8 cellular contexts compared by ENCODE assay signal in the genomic region with DNA sequence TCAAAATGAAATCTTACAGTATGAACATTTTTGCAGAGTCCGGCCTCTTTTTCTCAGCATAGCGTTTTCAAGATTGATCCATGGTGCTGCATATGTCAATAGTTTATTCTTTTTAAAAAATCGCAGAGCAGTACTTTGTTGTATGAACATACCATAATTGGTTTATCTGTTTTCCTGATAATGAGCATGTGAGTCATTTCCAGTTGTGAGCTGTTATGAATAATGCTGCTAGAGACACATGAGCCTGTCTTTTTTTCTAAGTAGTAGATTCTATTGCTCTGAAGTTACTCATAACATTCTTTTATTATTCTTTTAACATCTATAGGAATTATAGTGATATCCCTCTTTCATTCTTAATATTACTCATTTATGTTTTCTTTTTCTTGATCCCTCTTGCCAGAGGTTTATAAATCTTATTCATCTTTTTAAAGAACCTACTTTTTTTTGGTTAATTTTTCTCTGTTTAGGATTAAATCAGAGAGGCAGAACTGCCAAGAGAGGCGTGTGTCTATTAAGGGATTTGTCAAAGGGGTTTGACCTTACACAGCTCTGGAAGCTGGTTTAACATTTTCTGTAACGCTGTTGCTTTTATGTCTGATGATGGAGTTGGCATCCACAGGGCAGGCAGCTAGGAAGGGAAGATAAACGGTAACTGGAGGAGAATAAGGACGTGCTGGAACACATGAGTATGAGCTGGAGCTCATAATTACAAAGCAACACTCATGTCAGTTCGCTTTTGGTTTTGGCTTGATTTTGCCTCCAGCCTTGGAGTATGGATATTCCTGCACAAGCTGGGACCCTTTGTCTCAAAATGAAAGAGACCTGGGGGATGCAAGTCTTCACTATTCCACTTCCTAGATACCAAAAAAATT. TPM values are rescaled to one million over a fixed set of nuclear protein-coding genes. Genes with fewer than 3 reads are reported as not detected.
DNase-seq lines count a peak whose midpoint lies in the region; ATAC-seq and TF ChIP-seq lines count a peak whose summit lies in the region.

No MANE protein-coding gene starts in this region.

- DNase-seq in EH (ENCODE audit: low read depth) (peak; percentile 63), NCI-H446 treated with DMSO at 0.1 percent for 48 hours (lab: John Stamatoyannopoulos, UW) (peak; percentile 11), dermis blood vessel endothelial cell (peak; percentile 74), non-pigmented ciliary epithelial cell (ENCODE audit: low read depth) (peak; percentile 28), endothelial cell (ENCODE audit: low spot score) (no peak), GM19240 (ENCODE audit: insufficient read length, low spot score) (no peak), HuH-7 (ENCODE audit: low spot score) (no peak)

- TF ChIP-seq CTCF in endothelial cell (IDR thresholded peaks at IDR 0.05; ENCODE audit: unreplicated experiment) = no peak

- H3K36me3 Mint-ChIP-seq in endothelial cell (ENCODE audit: low read depth, unreplicated experiment) = peaks cover 8% of the 10 kb centered on the region

- no peak overlapping the region for H3K4me3 Mint-ChIP-seq in endothelial cell (ENCODE audit: unreplicated experiment)

- peaks cover 23% of the 10 kb centered on the region for H3K4me1 Mint-ChIP-seq in endothelial cell (ENCODE audit: unreplicated experiment)

- ATAC-seq in GM21526 (IDR thresholded peaks at IDR 0.05; ENCODE audit: low FRiP score, unreplicated experiment) = no peak

- no peaks in the 10 kb centered on the region for H3K9me3 Mint-ChIP-seq in endothelial cell (ENCODE audit: unreplicated experiment)

- H3K27me3 Mint-ChIP-seq in endothelial cell (ENCODE audit: unreplicated experiment) = no peaks in the 10 kb centered on the region

- no peak overlapping the region for H3K27ac Mint-ChIP-seq in endothelial cell (ENCODE audit: unreplicated experiment)

RNA-seq across cellular contexts. Expression of a gene that starts 47.5 kb away (rescaled TPM):
- total RNA-seq in dermis blood vessel endothelial cell = 133 and 168 TPM in 2 replicates
- total RNA-seq in endothelial cell (ENCODE audit: unreplicated experiment) = 124 TPM

Comparison
In these comparisons a context has a peak if more than half of its experiments do, and no peak if none do; other contexts are left out.
1. DNase-seq: peak in EH (single experiment), NCI-H446 treated with DMSO at 0.1 percent for 48 hours (single experiment), dermis blood vessel endothelial cell (single experiment) and non-pigmented ciliary epithelial cell (single experiment); none in endothelial cell (single experiment), GM19240 (single experiment) and HuH-7 (single experiment).